Comparison of ENCODE assay signal across 32 cellular contexts in the genomic region with DNA sequence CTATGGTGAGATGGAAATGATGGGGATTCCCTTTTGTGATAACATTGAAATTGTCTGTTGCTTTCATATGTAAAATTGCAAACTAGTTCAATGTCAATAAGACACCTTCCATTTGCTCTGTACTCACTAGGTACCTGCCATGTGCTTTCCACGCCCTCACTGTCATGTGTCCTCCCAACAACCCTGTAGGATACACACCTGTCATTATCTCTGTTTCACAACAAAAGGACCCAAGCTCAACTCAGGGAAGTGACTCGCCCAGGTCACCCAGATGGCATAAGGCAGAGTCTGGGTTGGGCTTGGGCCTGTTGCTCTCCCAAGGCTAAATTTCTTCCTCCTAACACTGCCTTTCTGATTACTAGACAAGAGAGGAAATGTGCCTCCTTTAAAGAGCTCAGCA. TPM values are rescaled to one million over a fixed set of nuclear protein-coding genes. Genes with fewer than 3 reads are reported as not detected.
"Had no signal": no experiment of that assay in that cellular context is flagged by ENCODE, and none has a peak within 500 bp of the region (broad histone marks: within the 10 kb centered on the region; RNA-seq: fewer than 3 reads in every experiment).

No MANE protein-coding gene starts in this region.

- DNase-seq: activated CD4-positive, alpha-beta T cell treated with anti-CD3 and anti-CD28 coated beads for 48 hours; activated CD4-positive, alpha-beta T cell treated with anti-CD3 and anti-CD28 coated beads, Interleukin-2, amount 50 U/mL, for 48 hours; activated CD8-positive, alpha-beta memory T cell treated with anti-CD3 and anti-CD28 coated beads for 24 hours; activated effector memory CD4-positive, alpha-beta T cell treated with Interleukin-2 at 50 U/mL for 16 hours; activated naive CD4-positive, alpha-beta T cell treated with Interleukin-2 at 50 U/mL for 16 hours; caudate nucleus; endodermal cell; gastrocnemius medialis; islet precursor cell; left cardiac atrium; midbrain; natural killer cell; occipital lobe; psoas muscle; sigmoid colon; stimulated activated CD4-positive, alpha-beta T cell treated with anti-CD3 and anti-CD28 coated beads, Interleukin-1b, Interleukin-23, amount 100 ng/mL, for 48 hours; stimulated activated CD4-positive, alpha-beta T cell treated with anti-CD3 and anti-CD28 coated beads, Interleukin-4, amount 100 ng/mL, for 4 hours; stimulated activated CD8-positive, alpha-beta memory T cell treated with anti-CD3 and anti-CD28 coated beads, Interleukin-4, amount 100 ng/mL, for 48 hours; T-helper 9 cell; tibial artery had no signal

- H3K36me3 ChIP-seq: gastrocnemius medialis, neural progenitor cell, sigmoid colon, suprapubic skin, tibial artery had no signal

- H3K27ac Mint-ChIP-seq: activated naive CD8-positive, alpha-beta T cell; brain; endodermal cell; memory B cell; natural killer cell; neural progenitor cell; stimulated activated memory B cell treated with anti-CD40 and anti-IgM and Interleukin-4, amounts not matched to agents 10 μg/mL and 1 μg/mL and 100 μg/mL, for 72 hours; T-helper 1 cell treated with Interleukin-12 subunit alpha and Interleukin-12 subunit beta and Interleukin-4 antibody, amounts not matched to agents 30 μg/mL and 1 μg/mL, for 36 hours had no signal

- H3K9me3 ChIP-seq: gastrocnemius medialis, psoas muscle, sigmoid colon, suprapubic skin, tibial artery had no signal

- H3K27me3 ChIP-seq: gastrocnemius medialis, hepatocyte, neural progenitor cell, sigmoid colon, suprapubic skin, tibial artery had no signal

- H3K27ac ChIP-seq: gastrocnemius medialis, hepatocyte, neural progenitor cell, parathyroid adenoma, psoas muscle, sigmoid colon, suprapubic skin, tibial artery, VCaP had no signal

- H3K9ac ChIP-seq: neural progenitor cell, parathyroid adenoma had no signal

- H3K4me1 Mint-ChIP-seq: brain, endodermal cell, neural progenitor cell had no signal

- H3K4me3 ChIP-seq: gastrocnemius medialis, hepatocyte, neural progenitor cell, psoas muscle, sigmoid colon, smooth muscle cell, suprapubic skin, tibial artery had no signal

- H3K36me3 Mint-ChIP-seq: brain; memory B cell; natural killer cell; neural progenitor cell; stimulated activated memory B cell treated with anti-CD40 and anti-IgM and Interleukin-4, amounts not matched to agents 10 μg/mL and 1 μg/mL and 100 μg/mL, for 72 hours had no signal

- H3K4me3 Mint-ChIP-seq: activated naive CD8-positive, alpha-beta T cell; brain; endodermal cell; memory B cell; natural killer cell; neural progenitor cell; stimulated activated memory B cell treated with anti-CD40 and anti-IgM and Interleukin-4, amounts not matched to agents 10 μg/mL and 1 μg/mL and 100 μg/mL, for 72 hours; T-helper 1 cell treated with Interleukin-12 subunit alpha and Interleukin-12 subunit beta and Interleukin-4 antibody, amounts not matched to agents 30 μg/mL and 1 μg/mL, for 36 hours had no signal

- ATAC-seq: gastrocnemius medialis; left cardiac atrium; natural killer cell; psoas muscle; stimulated activated memory B cell treated with anti-CD40 and anti-IgM and Interleukin-4, amounts not matched to agents 10 μg/mL and 1 μg/mL and 100 μg/mL, for 72 hours had no signal

- H3K4me1 ChIP-seq: gastrocnemius medialis, neural progenitor cell, parathyroid adenoma, psoas muscle, sigmoid colon, suprapubic skin, tibial artery had no signal

- H3K9me3 Mint-ChIP-seq: brain; endodermal cell; memory B cell; natural killer cell; neural progenitor cell; stimulated activated memory B cell treated with anti-CD40 and anti-IgM and Interleukin-4, amounts not matched to agents 10 μg/mL and 1 μg/mL and 100 μg/mL, for 72 hours; T-helper 1 cell treated with Interleukin-12 subunit alpha and Interleukin-12 subunit beta and Interleukin-4 antibody, amounts not matched to agents 30 μg/mL and 1 μg/mL, for 36 hours had no signal

RNA-seq across cellular contexts. Expression of a gene that starts 45.3 kb away (rescaled TPM):
- total RNA-seq: chondrocyte, natural killer cell, occipital lobe had no signal
